ENCODE assay signal across 8 cellular contexts in the genomic region with DNA sequence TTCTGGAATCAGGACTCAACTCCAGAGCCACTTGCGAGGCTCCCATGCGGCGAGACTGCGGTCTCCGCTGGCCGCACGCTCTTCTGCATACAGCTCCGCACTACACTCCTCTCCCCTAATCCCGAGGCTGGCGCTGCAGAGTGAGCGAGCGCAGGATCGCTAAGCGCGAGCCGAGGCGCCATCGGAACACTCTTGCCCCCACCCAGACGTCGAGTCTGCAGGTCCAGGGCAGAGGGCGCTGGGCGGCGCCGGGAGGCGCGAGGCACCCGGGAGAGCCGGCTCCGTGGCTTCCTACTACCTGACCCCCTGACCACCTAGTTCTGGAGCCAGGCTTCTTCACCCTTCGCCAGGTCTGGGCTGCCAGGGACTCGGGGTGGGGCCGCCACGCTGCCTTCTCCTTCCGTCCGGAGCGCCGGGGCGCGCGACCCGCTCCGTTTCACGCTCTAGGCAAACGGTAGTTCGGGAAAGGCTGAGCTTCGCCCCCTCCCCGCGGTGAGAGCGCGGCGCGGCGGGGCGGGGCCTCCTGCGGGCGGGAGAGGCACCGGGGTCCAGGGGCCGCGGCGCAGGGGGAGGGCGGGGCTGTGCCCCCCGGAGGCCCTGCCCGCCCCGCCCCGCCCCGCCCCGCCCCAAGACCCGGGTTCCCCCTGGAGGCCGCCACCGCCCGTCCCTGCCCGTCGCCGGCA. TPM values are rescaled to one million over a fixed set of nuclear protein-coding genes. Genes with fewer than 3 reads are reported as not detected.
DNase-seq lines count a peak whose midpoint lies in the region; TF ChIP-seq lines count a peak whose summit lies in the region.

No MANE protein-coding gene starts in this region.

- peak overlapping the region; percentile 80 for H3K4me3 ChIP-seq in GM23248
- H3K4me3 ChIP-seq in LNCaP clone FGC (ENCODE audit: low read depth, low read length) = peak overlapping the region; percentile 39
- peak overlapping the region; percentile 59 for H3K4me3 ChIP-seq in urinary bladder (ENCODE audit: low read depth, low read length)

- H3K36me3 Mint-ChIP-seq in activated naive CD8-positive, alpha-beta T cell = peaks cover 2% of the 10 kb centered on the region

- peaks cover 37% of the 10 kb centered on the region for H3F3A ChIP-seq in GM23248 (ENCODE audit: insufficient read depth)

- no peaks in the 10 kb centered on the region for H3K9me3 ChIP-seq in GM23248 (ENCODE audit: low read depth)

- H4K20me1 ChIP-seq in GM23248 (ENCODE audit: insufficient read depth) = no peaks in the 10 kb centered on the region

- peak overlapping the region; percentile 87 for H3K4me3 Mint-ChIP-seq in activated naive CD8-positive, alpha-beta T cell

- peaks cover 40% of the 10 kb centered on the region for H3K4me1 Mint-ChIP-seq in activated naive CD8-positive, alpha-beta T cell (ENCODE audit: low read depth)

- WGBS in GM23248 (ENCODE audit: low coverage in 1 of 2, low lambda C conversion rate in 2 of 2, missing lambda C conversion rate in 2 of 2), 2 experiments = 2% methylated on average over 26 to 62 of the region's 74 CpGs
- WGBS in urinary bladder = under 1% methylated on average over 74 of the region's 74 CpGs

- no peak for TF ChIP-seq CTCF in LNCaP clone FGC (IDR thresholded peaks at IDR 0.05; ENCODE audit: control insufficient read depth, extremely low read depth, insufficient read depth)

- H3K27me3 ChIP-seq in GM23248 (replicated peaks; ENCODE audit: insufficient read depth) = no peaks in the 10 kb centered on the region

- H3K79me2 ChIP-seq in GM23248 (ENCODE audit: insufficient read depth) = no peaks in the 10 kb centered on the region

- in situ Hi-C loops in GM23248 (cut with MboI) (no loop called here), SK-MEL-5 (cut with HindIII; ENCODE audit: low pct_unique_long_range_greater_than_20kb, low sequenced_read_pairs) (no loop called here)

- peak; percentile 83 for DNase-seq in ELR (ENCODE audit: low read depth)
- peak; percentile 91 for DNase-seq in GM23248
- DNase-seq in LNCaP clone FGC (ENCODE audit: low read depth) = no peak
- peak; percentile 89 for DNase-seq in SK-MEL-5 (ENCODE audit: low read depth, low spot score)
- DNase-seq in head of caudate nucleus = peak in 41 of 42 donors; percentile 26 to 84 (median 68)
- DNase-seq in occipital lobe (lab: John Stamatoyannopoulos, UW) = peak; percentile 42

- intact Hi-C loops in head of caudate nucleus (cut with DNase I) = no loop called here

- peak overlapping the region; percentile 28 for H3K27ac Mint-ChIP-seq in activated naive CD8-positive, alpha-beta T cell

- no peaks in the 10 kb centered on the region for H3K27me3 Mint-ChIP-seq in activated naive CD8-positive, alpha-beta T cell

- H3K27ac ChIP-seq in GM23248 = peak overlapping the region; percentile 94
- peak overlapping the region; percentile 86 for H3K27ac ChIP-seq in urinary bladder (ENCODE audit: low read depth)

- no peaks in the 10 kb centered on the region for H3K9me2 ChIP-seq in GM23248 (ENCODE audit: insufficient read depth)

- peaks cover 4% of the 10 kb centered on the region for H3K9me3 Mint-ChIP-seq in activated naive CD8-positive, alpha-beta T cell (ENCODE audit: low read depth)

- peak overlapping the region; percentile 82 for H3K4me2 ChIP-seq in GM23248 (ENCODE audit: unreplicated experiment)

- H3K36me3 ChIP-seq in GM23248 (ENCODE audit: low read depth) (no peaks in the 10 kb centered on the region), urinary bladder (ENCODE audit: insufficient read depth) (no peaks in the 10 kb centered on the region)

- peak overlapping the region; percentile 82 for H2AFZ ChIP-seq in GM23248

- H3K9ac ChIP-seq in GM23248 = peak overlapping the region; percentile 94

- H3K4me1 ChIP-seq in GM23248 (ENCODE audit: insufficient read depth) (peaks cover 19% of the 10 kb centered on the region), urinary bladder (ENCODE audit: insufficient read depth) (no peaks in the 10 kb centered on the region)

RNA-seq across cellular contexts. Expression of a gene that starts 5.4 kb away (rescaled TPM):
- total RNA-seq in GM23248 (2014; rRNA removed; shearing (Covaris generic)) = 163 and 190 TPM in 2 replicates
- polyA plus RNA-seq in GM23248 (2016; fragmentation: Nextera tagmentation; extraction: Ambion mirVana) (190 and 195 TPM in 2 replicates), urinary bladder (96.2 TPM)
- 118 and 127 TPM in 2 replicates for total RNA-seq in SK-MEL-5 (2014; rRNA removed; shearing (Covaris generic))
- polyA plus RNA-seq in SK-MEL-5 (2015; cell fraction: cytosol; rRNA removed) = 197 and 208 TPM in 2 replicates
- polyA plus RNA-seq in SK-MEL-5 (2015; cell fraction: nucleus; rRNA removed) = 98.1 and 104 TPM in 2 replicates
- total RNA-seq in occipital lobe (1,207 TPM), urinary bladder (52.8 TPM)

RNA-seq across cellular contexts. Expression of a gene that starts 44.2 kb away (rescaled TPM):
- total RNA-seq in GM23248 (2014; rRNA removed; shearing (Covaris generic)) = 8.0 and 8.5 TPM in 2 replicates
- polyA plus RNA-seq in GM23248 (2016; fragmentation: Nextera tagmentation; extraction: Ambion mirVana) = 20.2 and 21.0 TPM in 2 replicates
- total RNA-seq in SK-MEL-5 (2014; rRNA removed; shearing (Covaris generic)) = 66.6 and 75.5 TPM in 2 replicates
- 43.4 and 50.2 TPM in 2 replicates for polyA plus RNA-seq in SK-MEL-5 (2015; cell fraction: cytosol; rRNA removed)
- 100 and 127 TPM in 2 replicates for polyA plus RNA-seq in SK-MEL-5 (2015; cell fraction: nucleus; rRNA removed)
- total RNA-seq in occipital lobe = 18.9 TPM
- total RNA-seq in urinary bladder = 23.7 TPM
- polyA plus RNA-seq in urinary bladder = 13.3 TPM
